1 cellular context compared by ENCODE assay signal in genomic region chr22:44955102-44955501, GRCh38.
TF ChIP-seq lines count a peak whose summit lies in the region.

No MANE protein-coding gene starts in this region.

TF ChIP-seq in WTC11, 78 proteins besides CTCF, POLR2A, EP300 and RAD21 (continued from another document):
- TF ChIP-seq FOXP4 (CRISPR knock-in tag; IDR thresholded peaks at IDR 0.05): no peak
TF ChIP-seq in WTC11: peak in this region for 0.
